In the genomic region with DNA sequence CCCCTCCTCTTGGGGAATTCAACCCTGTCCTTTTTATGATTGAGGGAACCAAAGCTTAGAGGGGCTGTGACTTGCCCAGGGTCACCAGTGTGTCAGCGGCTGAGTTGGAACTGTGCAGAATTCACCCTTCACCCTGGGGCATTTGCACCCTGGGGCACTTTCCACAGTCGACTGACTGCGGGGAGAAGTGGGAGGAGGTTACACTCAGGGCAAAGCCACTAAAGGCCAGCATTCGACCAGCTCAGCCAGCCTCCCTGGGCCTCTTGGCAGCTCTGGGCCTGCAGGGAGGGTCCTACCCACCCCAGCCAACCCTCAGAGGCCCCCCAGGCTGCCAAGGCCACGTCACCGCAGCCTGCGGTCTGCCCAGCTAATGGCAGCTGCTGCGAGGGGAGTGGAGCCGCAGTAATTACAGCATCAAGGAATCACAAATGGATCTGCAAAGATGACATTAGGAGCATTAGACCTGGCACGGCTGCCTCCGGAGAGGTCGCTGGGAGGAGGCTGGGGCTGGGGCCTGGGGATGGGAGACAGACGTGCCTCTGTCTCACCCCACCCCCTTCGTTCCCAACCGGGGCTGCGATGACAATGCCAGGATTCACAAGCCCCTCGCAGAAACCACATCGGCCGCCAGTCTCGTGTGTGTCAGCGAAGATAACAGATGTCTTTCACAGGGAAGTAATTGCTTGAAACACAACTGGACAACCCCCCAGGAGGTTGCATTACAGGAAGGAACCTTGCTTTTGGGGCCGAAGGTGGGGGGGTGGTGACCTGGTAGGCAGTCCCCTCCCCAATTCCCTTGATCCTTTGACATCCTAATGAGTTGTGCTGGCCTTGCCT, we compare ENCODE assay signal across 9 cellular contexts.
A peak's percentile ranks its signal among the peaks of the same experiment; 100 is the strongest.
DNase-seq lines count a peak whose midpoint lies in the region; ATAC-seq and TF ChIP-seq lines count a peak whose summit lies in the region.
"Had no signal": no experiment of that assay in that cellular context is flagged by ENCODE, and none has a peak within 500 bp of the region (broad histone marks: within the 10 kb centered on the region; RNA-seq: fewer than 3 reads in every experiment).

No MANE protein-coding gene starts in this region.

- H2AFZ ChIP-seq in PC-3 (ENCODE audit: low read length): 0 out of 2 replicates have a peak overlapping the region, but pooled peaks have one; percentile 35
- no peak overlapping the region for H2AFZ ChIP-seq in trophoblast cell (ENCODE audit: insufficient read depth, low read length, poor library complexity)

- H3K4ac ChIP-seq in trophoblast cell (ENCODE audit: low read depth, low read length): no peak overlapping the region

- intact Hi-C loops in PC-3 (cut with micrococcal nuclease) (loop anchor here (5.0 to 10.0 kb wide), 4 partner anchors 75 to 442 kb away; partner anchors contain the start of gene BCOR), Right ventricle myocardium superior (cut with DNase I) (loop anchor here (10.0 kb wide), 4 partner anchors 85 to 535 kb away; partner anchors contain the start of gene BCOR), body of pancreas (cut with DNase I) (loop anchor here (10.0 kb wide), 1 partner anchor 535 kb away; no protein-coding TSS in a partner anchor)

- H3K4me3 Mint-ChIP-seq in immature natural killer cell: peak overlapping the region in 1 of 5 donors; percentile 76
- H3K4me3 Mint-ChIP-seq: HFFc6 had no signal

- WGBS in trophoblast cell (ENCODE audit: extremely low coverage, insufficient coverage, insufficient read length): no CpG with 5 or more reads among the region's 22 CpGs
- 32 to 60% methylated on average over 7 to 16 of the region's 22 CpGs for WGBS in body of pancreas, 2 donors

- no peaks in the 10 kb centered on the region for H3K9me3 ChIP-seq in PC-3 (ENCODE audit: low read length)
- no peaks in the 10 kb centered on the region for H3K9me3 ChIP-seq in trophoblast cell (ENCODE audit: insufficient read depth, low read depth, low read length)
- H3K9me3 ChIP-seq in body of pancreas: no peaks in the 10 kb centered on the region
- H3K9me3 ChIP-seq: pancreas had no signal

- H3K9ac ChIP-seq in PC-3 (ENCODE audit: low read length): no peak overlapping the region
- no peak overlapping the region for H3K9ac ChIP-seq in trophoblast cell (ENCODE audit: low read length)

- H3K14ac ChIP-seq in trophoblast cell (ENCODE audit: low read length): no peak overlapping the region

- H3K4me1 ChIP-seq in PC-3 (ENCODE audit: insufficient read depth, low read length): peaks cover 31% of the 10 kb centered on the region
- peaks cover 8 to 17% of the 10 kb centered on the region in 2 experiments for H3K4me1 ChIP-seq in trophoblast cell (ENCODE audit: control insufficient read depth in 1 of 2, insufficient read depth in 2 of 2, low read length in 2 of 2)
- H3K4me1 ChIP-seq in body of pancreas: peaks cover 41% of the 10 kb centered on the region

- no peaks in the 10 kb centered on the region for H3K36me3 ChIP-seq in PC-3 (ENCODE audit: low read depth, low read length)
- H3K36me3 ChIP-seq in trophoblast cell (ENCODE audit: control insufficient read depth in 1 of 2, insufficient read depth in 2 of 2, low read length in 2 of 2): no peaks in the 10 kb centered on the region
- H3K36me3 ChIP-seq in body of pancreas (replicated peaks in 1 of 2; ENCODE audit: insufficient read depth in 1 of 2, low read depth in 2 of 2): no peaks in the 10 kb centered on the region
- H3K36me3 ChIP-seq: pancreas had no signal

- no TSS peak for BruUV-seq in PC-3 (replicated peaks; lab: Mats Ljungman, UMichigan)

- no peak overlapping the region for H2AK5ac ChIP-seq in trophoblast cell (ENCODE audit: low read length)

- POLR2A ChIA-PET in PC-3 (lab: Charles Lee; ENCODE audit: unreplicated experiment): interaction anchor here (0.9 kb wide), 1 partner anchor 84 kb away, joined by 3 read pairs; no protein-coding TSS in a partner anchor

- no peak overlapping the region for H4K91ac ChIP-seq in trophoblast cell (ENCODE audit: low read depth, low read length)

- H3K79me1 ChIP-seq in trophoblast cell (ENCODE audit: low read length): peaks cover 3% of the 10 kb centered on the region

- no peak overlapping the region for H2BK12ac ChIP-seq in trophoblast cell (ENCODE audit: low read length)

- H3K27ac ChIP-seq in PC-3 (ENCODE audit: low read length): no peak overlapping the region
- no peak overlapping the region for H3K27ac ChIP-seq in trophoblast cell (ENCODE audit: low read depth, low read length)
- H3K27ac ChIP-seq in body of pancreas: peak overlapping the region in 2 of 4 donors; percentile 21 to 24

- no peak overlapping the region for H3K27ac Mint-ChIP-seq in immature natural killer cell

- H3K79me2 ChIP-seq in PC-3 (ENCODE audit: low read length) (no peaks in the 10 kb centered on the region), trophoblast cell (ENCODE audit: control insufficient read depth, insufficient read depth, low read length, poor library complexity) (no peaks in the 10 kb centered on the region)

- no peaks in the 10 kb centered on the region for H3F3A ChIP-seq in PC-3 (ENCODE audit: low read length, unreplicated experiment)

- H2BK120ac ChIP-seq in trophoblast cell (ENCODE audit: insufficient read depth, low read length, poor library complexity): no peak overlapping the region

- TF ChIP-seq CTCF in PC-3 (conservative IDR thresholded peaks at IDR 0.05; ENCODE audit: low read depth, low read length) (no peak), body of pancreas (IDR thresholded peaks at IDR 0.05) (no peak)

- no peak overlapping the region for H2BK5ac ChIP-seq in trophoblast cell (ENCODE audit: low read depth, low read length, poor library complexity)

- H3K23ac ChIP-seq in trophoblast cell (ENCODE audit: low read length): no peak overlapping the region

- no peak overlapping the region for H3K18ac ChIP-seq in trophoblast cell (ENCODE audit: low read length)

- CTCF ChIA-PET in PC-3 (lab: Charles Lee): interaction anchor here (1.1 kb wide), 2 partner anchors 168 to 283 kb away, joined by 6 to 7 read pairs; no protein-coding TSS in a partner anchor

- H4K8ac ChIP-seq in trophoblast cell (ENCODE audit: low read depth, low read length): no peak overlapping the region

- no peak overlapping the region for H3K4me3 ChIP-seq in PC-3 (ENCODE audit: low read length)
- H3K4me3 ChIP-seq in trophoblast cell (ENCODE audit: low read depth, low read length): no peak overlapping the region
- H3K4me3 ChIP-seq in body of pancreas: no peak overlapping the region
- H3K4me3 ChIP-seq: pancreas had no signal

- H4K12ac ChIP-seq in trophoblast cell (ENCODE audit: low read depth, low read length): no peak overlapping the region

- H3K9me2 ChIP-seq in PC-3 (replicated peaks; ENCODE audit: low read length): no peaks in the 10 kb centered on the region

- H3K36me3 Mint-ChIP-seq in immature natural killer cell: no peaks in the 10 kb centered on the region

- no peak for ATAC-seq in PC-3
- no peak for ATAC-seq in Right ventricle myocardium superior (ENCODE audit: poor library complexity)
- ATAC-seq in body of pancreas: no peak

- H3K4me2 ChIP-seq in PC-3 (ENCODE audit: low read length): peak overlapping the region; percentile 27; the same call in 1 of the 2 replicates
- peak overlapping the region; percentile 33 for H3K4me2 ChIP-seq in trophoblast cell (ENCODE audit: low read length)

- peak; percentile 68 for DNase-seq in H4 (ENCODE audit: low spot score)
- no peak for DNase-seq in PC-3
- peak; percentile 6 to 33 for DNase-seq in erythroblast (lab: John Stamatoyannopoulos, UW)
- peak in 1 of 2 donors; percentile 9 for DNase-seq in trophoblast cell
- no peak for DNase-seq in Right ventricle myocardium superior
- no peak for DNase-seq in body of pancreas
- DNase-seq in immature natural killer cell: no peak

- H3K27me3 ChIP-seq in PC-3 (ENCODE audit: low read length) (no peaks in the 10 kb centered on the region), trophoblast cell (ENCODE audit: insufficient read depth, low read length) (no peaks in the 10 kb centered on the region), body of pancreas (no peaks in the 10 kb centered on the region)

- H3K27me3 Mint-ChIP-seq in immature natural killer cell (ENCODE audit: low read depth in 3 of 3): peaks cover 2 to 19% (median 4%) of the 10 kb centered on the region in 3 donors

- H3K9me3 Mint-ChIP-seq in immature natural killer cell: no peaks in the 10 kb centered on the region
- H3K9me3 Mint-ChIP-seq: HFFc6 had no signal

- H4K20me1 ChIP-seq in PC-3 (ENCODE audit: low read length): no peaks in the 10 kb centered on the region

- H3K4me1 Mint-ChIP-seq in immature natural killer cell: peaks cover 2 to 6% of the 10 kb centered on the region in 2 donors

- no peak for TF ChIP-seq POLR2A in erythroblast (IDR thresholded peaks at IDR 0.05; ENCODE audit: low read length)
- TF ChIP-seq POLR2A in body of pancreas (IDR thresholded peaks at IDR 0.05): no peak

Comparison
In these comparisons a context has a peak if more than half of its experiments do, and no peak if none do; other contexts are left out.
1. DNase-seq: peak in H4 (single experiment) and erythroblast (2 of 2); none in PC-3 (single experiment), Right ventricle myocardium superior (single experiment), body of pancreas (0 of 4) and immature natural killer cell (0 of 3).